ENCODE assay signal across 12 cellular contexts in genomic region chr2:159088906-159089305, GRCh38.
DNase-seq lines count a peak whose midpoint lies in the region; TF ChIP-seq lines count a peak whose summit lies in the region.
"Had no signal": no experiment of that assay in that cellular context is flagged by ENCODE, and none has a peak within 500 bp of the region (broad histone marks: within the 10 kb centered on the region; RNA-seq: fewer than 3 reads in every experiment).

No MANE protein-coding gene starts in this region.

- H3K4me1 Mint-ChIP-seq in osteocyte (ENCODE audit: unreplicated experiment): peaks cover 78% of the 10 kb centered on the region

- no peak overlapping the region for H3K4me3 Mint-ChIP-seq in osteocyte (ENCODE audit: unreplicated experiment)
- H3K4me3 Mint-ChIP-seq: activated naive CD8-positive, alpha-beta T cell had no signal

- peak overlapping the region; percentile 12 to 66 (median 38); a peak in 17 of 22 replicates for H3K4me2 ChIP-seq in BLaER1 treated with 17β-estradiol and CSF1 and Interleukin-3, amounts not matched to agents 10 nM and 100 nM

- no peaks in the 10 kb centered on the region for H4K20me1 ChIP-seq in BLaER1 treated with 17β-estradiol and CSF1 and Interleukin-3, amounts not matched to agents 10 nM and 100 nM

- H3K27me3 ChIP-seq in BLaER1 treated with 17β-estradiol and CSF1 and Interleukin-3, amounts not matched to agents 10 nM and 100 nM: no peaks in the 10 kb centered on the region

- H3K27ac ChIP-seq in BLaER1 treated with 17β-estradiol and CSF1 and Interleukin-3, amounts not matched to agents 10 nM and 100 nM: no peak overlapping the region
- peak overlapping the region; percentile 91 for H3K27ac ChIP-seq in epithelial cell of prostate

- H3K36me3 ChIP-seq in BLaER1 treated with 17β-estradiol and CSF1 and Interleukin-3, amounts not matched to agents 10 nM and 100 nM: no peaks in the 10 kb centered on the region

- peaks cover 2% of the 10 kb centered on the region for H3K36me3 Mint-ChIP-seq in osteocyte (ENCODE audit: unreplicated experiment)
- H3K36me3 Mint-ChIP-seq: activated naive CD8-positive, alpha-beta T cell; CD4-positive, alpha-beta memory T cell had no signal

- peaks cover 32 to 40% (median 34%) of the 10 kb centered on the region in 10 experiments for H3K4me1 ChIP-seq in BLaER1 treated with 17β-estradiol and CSF1 and Interleukin-3, amounts not matched to agents 10 nM and 100 nM

- no peak for TF ChIP-seq CTCF in osteocyte (IDR thresholded peaks at IDR 0.05)

- no peak overlapping the region for H3K9ac ChIP-seq in BLaER1 treated with 17β-estradiol and CSF1 and Interleukin-3, amounts not matched to agents 10 nM and 100 nM

- DNase-seq in M059J (ENCODE audit: low read depth) (peak; percentile 52), epithelial cell of prostate (ENCODE audit: low read depth, low spot score) (no peak), osteocyte (ENCODE audit: extremely low spot score, unreplicated experiment) (no peak), NCI-H345 (lab: John Stamatoyannopoulos, UW) (no peak), mucosa of gallbladder (ENCODE audit: low spot score) (no peak), NCI-H446 treated with DMSO at 0.1 percent for 48 hours (lab: John Stamatoyannopoulos, UW) (no peak)
- no peak for DNase-seq in stimulated activated CD4-positive, alpha-beta T cell treated with anti-CD3 and anti-CD28 coated beads, Interleukin-1b, Interleukin-23, amount 100 ng/mL, for 48 hours
- DNase-seq: CD4-positive, alpha-beta memory T cell; cortex of kidney; NCI-H146 had no signal

- H3K4me3 ChIP-seq in BLaER1 treated with 17β-estradiol and CSF1 and Interleukin-3, amounts not matched to agents 10 nM and 100 nM: no peak overlapping the region

- H3K27me3 Mint-ChIP-seq in osteocyte (ENCODE audit: unreplicated experiment): no peaks in the 10 kb centered on the region
- H3K27me3 Mint-ChIP-seq: activated naive CD8-positive, alpha-beta T cell; CD4-positive, alpha-beta memory T cell had no signal

- peak overlapping the region; percentile 74 for H3K27ac Mint-ChIP-seq in osteocyte (ENCODE audit: unreplicated experiment)
- H3K27ac Mint-ChIP-seq: activated naive CD8-positive, alpha-beta T cell had no signal

- no peaks in the 10 kb centered on the region for H3K9me3 ChIP-seq in BLaER1 treated with 17β-estradiol and CSF1 and Interleukin-3, amounts not matched to agents 10 nM and 100 nM (replicated peaks in 1 of 11)

- H3K9me3 Mint-ChIP-seq in osteocyte (ENCODE audit: unreplicated experiment): no peaks in the 10 kb centered on the region
- H3K9me3 Mint-ChIP-seq: CD4-positive, alpha-beta memory T cell had no signal
